Comparison of ENCODE assay signal across 24 cellular contexts in genomic region chr5:13107553-13107952, GRCh38.
"Had no signal": no experiment of that assay in that cellular context is flagged by ENCODE, and none has a peak within 500 bp of the region (broad histone marks: within the 10 kb centered on the region; RNA-seq: fewer than 3 reads in every experiment).

No MANE protein-coding gene starts in this region.

- H3K4me2 ChIP-seq: hepatocyte had no signal

- H3K4me3 Mint-ChIP-seq: naive thymus-derived CD4-positive, alpha-beta T cell; nephron progenitor cell; stimulated activated naive B cell treated with anti-CD40 and anti-IgM and Interleukin-4, amounts not matched to agents 10 μg/mL and 1 μg/mL and 100 μg/mL, for 72 hours; stimulated activated naive CD8-positive, alpha-beta T cell treated with anti-CD3 and anti-CD28 coated beads, Interleukin-15, amount 100 ng/mL, for 72 hours had no signal

- H3K27me3 Mint-ChIP-seq: naive thymus-derived CD4-positive, alpha-beta T cell; stimulated activated naive B cell treated with anti-CD40 and anti-IgM and Interleukin-4, amounts not matched to agents 10 μg/mL and 1 μg/mL and 100 μg/mL, for 72 hours; stimulated activated naive CD8-positive, alpha-beta T cell treated with anti-CD3 and anti-CD28 coated beads, Interleukin-15, amount 100 ng/mL, for 72 hours had no signal

- H3K27ac ChIP-seq: colonic mucosa, hepatocyte, psoas muscle, spleen, thoracic aorta, transverse colon had no signal

- DNase-seq: colonic mucosa; dermis blood vessel endothelial cell; erythroblast; foreskin melanocyte; head of caudate nucleus; kidney; left colon; left ventricle myocardium superior; mesendoderm; naive thymus-derived CD4-positive, alpha-beta T cell; nephron progenitor cell; psoas muscle; retina; spleen; stimulated activated CD4-positive, alpha-beta T cell treated with anti-CD3 and anti-CD28 coated beads, Interleukin-15, amount 100 ng/mL, for 24 hours; stimulated activated CD4-positive, alpha-beta T cell treated with anti-CD3 and anti-CD28 coated beads, Interleukin-1b, Interleukin-23, amount 100 ng/mL, for 48 hours; stimulated activated CD4-positive, alpha-beta T cell treated with anti-CD3 and anti-CD28 coated beads, Interleukin-4, amount 100 ng/mL, for 24 hours; stimulated activated naive B cell treated with anti-CD40 and anti-IgM and Interleukin-4, amounts not matched to agents 10 μg/mL and 1 μg/mL and 100 μg/mL, for 72 hours; stimulated activated naive CD8-positive, alpha-beta T cell treated with anti-CD3 and anti-CD28 coated beads, Interleukin-15, amount 100 ng/mL, for 72 hours; transverse colon had no signal

- FAIRE-seq: kidney had no signal

- H3K27ac Mint-ChIP-seq: naive thymus-derived CD4-positive, alpha-beta T cell; nephron progenitor cell; stimulated activated naive B cell treated with anti-CD40 and anti-IgM and Interleukin-4, amounts not matched to agents 10 μg/mL and 1 μg/mL and 100 μg/mL, for 72 hours; stimulated activated naive CD8-positive, alpha-beta T cell treated with anti-CD3 and anti-CD28 coated beads, Interleukin-15, amount 100 ng/mL, for 72 hours had no signal

- H3K79me2 ChIP-seq: hepatocyte had no signal

- H3K27me3 ChIP-seq: colonic mucosa, hepatocyte, spleen, transverse colon had no signal

- H2AFZ ChIP-seq: hepatocyte had no signal

- H3K4me1 ChIP-seq: colonic mucosa, psoas muscle, spleen, transverse colon had no signal

- H3K4me3 ChIP-seq: colonic mucosa, hepatocyte, lung, psoas muscle, spleen, thoracic aorta, transverse colon had no signal

- ATAC-seq: left colon; left ventricle myocardium superior; naive thymus-derived CD4-positive, alpha-beta T cell; psoas muscle; sciatic nerve; stimulated activated naive B cell treated with anti-CD40 and anti-IgM and Interleukin-4, amounts not matched to agents 10 μg/mL and 1 μg/mL and 100 μg/mL, for 72 hours; stimulated activated naive CD8-positive, alpha-beta T cell treated with anti-CD3 and anti-CD28 coated beads, Interleukin-15, amount 100 ng/mL, for 72 hours had no signal

- H3K4me1 Mint-ChIP-seq: naive thymus-derived CD4-positive, alpha-beta T cell; nephron progenitor cell; stimulated activated naive B cell treated with anti-CD40 and anti-IgM and Interleukin-4, amounts not matched to agents 10 μg/mL and 1 μg/mL and 100 μg/mL, for 72 hours; stimulated activated naive CD8-positive, alpha-beta T cell treated with anti-CD3 and anti-CD28 coated beads, Interleukin-15, amount 100 ng/mL, for 72 hours had no signal

- H3K36me3 ChIP-seq: colonic mucosa, spleen, thoracic aorta, transverse colon had no signal

- H3K9me3 ChIP-seq: colonic mucosa, psoas muscle, thoracic aorta, transverse colon had no signal

- H3K36me3 Mint-ChIP-seq: naive thymus-derived CD4-positive, alpha-beta T cell; stimulated activated naive B cell treated with anti-CD40 and anti-IgM and Interleukin-4, amounts not matched to agents 10 μg/mL and 1 μg/mL and 100 μg/mL, for 72 hours had no signal

- H3K9me3 Mint-ChIP-seq: nephron progenitor cell had no signal
